1 cellular context compared by ENCODE assay signal in genomic region chr9:136944519-136945332, GRCh38.
A peak's percentile ranks its signal among the peaks of the same experiment; 100 is the strongest.
TF ChIP-seq lines count a peak whose summit lies in the region.

C8G (plus strand) TSS chr9:136945243; CDS start chr9:136945321, 78 bp downstream.
FBXW5 (minus strand) TSS chr9:136944738; CDS start chr9:136944083, 655 bp downstream.

TF ChIP-seq in K562, 482 proteins besides CTCF, POLR2A, EP300 and RAD21 (continued from another document and continues in another):
- TF ChIP-seq, protein P1, sequence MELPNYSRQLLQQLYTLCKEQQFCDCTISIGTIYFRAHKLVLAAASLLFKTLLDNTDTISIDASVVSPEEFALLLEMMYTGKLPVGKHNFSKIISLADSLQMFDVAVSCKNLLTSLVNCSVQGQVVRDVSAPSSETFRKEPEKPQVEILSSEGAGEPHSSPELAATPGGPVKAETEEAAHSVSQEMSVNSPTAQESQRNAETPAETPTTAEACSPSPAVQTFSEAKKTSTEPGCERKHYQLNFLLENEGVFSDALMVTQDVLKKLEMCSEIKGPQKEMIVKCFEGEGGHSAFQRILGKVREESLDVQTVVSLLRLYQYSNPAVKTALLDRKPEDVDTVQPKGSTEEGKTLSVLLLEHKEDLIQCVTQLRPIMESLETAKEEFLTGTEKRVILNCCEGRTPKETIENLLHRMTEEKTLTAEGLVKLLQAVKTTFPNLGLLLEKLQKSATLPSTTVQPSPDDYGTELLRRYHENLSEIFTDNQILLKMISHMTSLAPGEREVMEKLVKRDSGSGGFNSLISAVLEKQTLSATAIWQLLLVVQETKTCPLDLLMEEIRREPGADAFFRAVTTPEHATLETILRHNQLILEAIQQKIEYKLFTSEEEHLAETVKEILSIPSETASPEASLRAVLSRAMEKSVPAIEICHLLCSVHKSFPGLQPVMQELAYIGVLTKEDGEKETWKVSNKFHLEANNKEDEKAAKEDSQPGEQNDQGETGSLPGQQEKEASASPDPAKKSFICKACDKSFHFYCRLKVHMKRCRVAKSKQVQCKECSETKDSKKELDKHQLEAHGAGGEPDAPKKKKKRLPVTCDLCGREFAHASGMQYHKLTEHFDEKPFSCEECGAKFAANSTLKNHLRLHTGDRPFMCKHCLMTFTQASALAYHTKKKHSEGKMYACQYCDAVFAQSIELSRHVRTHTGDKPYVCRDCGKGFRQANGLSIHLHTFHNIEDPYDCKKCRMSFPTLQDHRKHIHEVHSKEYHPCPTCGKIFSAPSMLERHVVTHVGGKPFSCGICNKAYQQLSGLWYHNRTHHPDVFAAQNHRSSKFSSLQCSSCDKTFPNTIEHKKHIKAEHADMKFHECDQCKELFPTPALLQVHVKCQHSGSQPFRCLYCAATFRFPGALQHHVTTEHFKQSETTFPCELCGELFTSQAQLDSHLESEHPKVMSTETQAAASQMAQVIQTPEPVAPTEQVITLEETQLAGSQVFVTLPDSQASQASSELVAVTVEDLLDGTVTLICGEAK (IDR thresholded peaks at IDR 0.05), result peak; percentile 44; the same call in 1 of the 2 replicates
- TF ChIP-seq, protein P1 (CRISPR knock-in tag; IDR thresholded peaks at IDR 0.05), result no peak
- peak; percentile 60 for TF ChIP-seq SOX6 (IDR thresholded peaks at IDR 0.05)
- TF ChIP-seq ATF4 (CRISPR knock-in tag; IDR thresholded peaks at IDR 0.05), result 0 out of 2 replicates have a peak, but pooled peaks have one; percentile 31
- TF ChIP-seq, protein P2, sequence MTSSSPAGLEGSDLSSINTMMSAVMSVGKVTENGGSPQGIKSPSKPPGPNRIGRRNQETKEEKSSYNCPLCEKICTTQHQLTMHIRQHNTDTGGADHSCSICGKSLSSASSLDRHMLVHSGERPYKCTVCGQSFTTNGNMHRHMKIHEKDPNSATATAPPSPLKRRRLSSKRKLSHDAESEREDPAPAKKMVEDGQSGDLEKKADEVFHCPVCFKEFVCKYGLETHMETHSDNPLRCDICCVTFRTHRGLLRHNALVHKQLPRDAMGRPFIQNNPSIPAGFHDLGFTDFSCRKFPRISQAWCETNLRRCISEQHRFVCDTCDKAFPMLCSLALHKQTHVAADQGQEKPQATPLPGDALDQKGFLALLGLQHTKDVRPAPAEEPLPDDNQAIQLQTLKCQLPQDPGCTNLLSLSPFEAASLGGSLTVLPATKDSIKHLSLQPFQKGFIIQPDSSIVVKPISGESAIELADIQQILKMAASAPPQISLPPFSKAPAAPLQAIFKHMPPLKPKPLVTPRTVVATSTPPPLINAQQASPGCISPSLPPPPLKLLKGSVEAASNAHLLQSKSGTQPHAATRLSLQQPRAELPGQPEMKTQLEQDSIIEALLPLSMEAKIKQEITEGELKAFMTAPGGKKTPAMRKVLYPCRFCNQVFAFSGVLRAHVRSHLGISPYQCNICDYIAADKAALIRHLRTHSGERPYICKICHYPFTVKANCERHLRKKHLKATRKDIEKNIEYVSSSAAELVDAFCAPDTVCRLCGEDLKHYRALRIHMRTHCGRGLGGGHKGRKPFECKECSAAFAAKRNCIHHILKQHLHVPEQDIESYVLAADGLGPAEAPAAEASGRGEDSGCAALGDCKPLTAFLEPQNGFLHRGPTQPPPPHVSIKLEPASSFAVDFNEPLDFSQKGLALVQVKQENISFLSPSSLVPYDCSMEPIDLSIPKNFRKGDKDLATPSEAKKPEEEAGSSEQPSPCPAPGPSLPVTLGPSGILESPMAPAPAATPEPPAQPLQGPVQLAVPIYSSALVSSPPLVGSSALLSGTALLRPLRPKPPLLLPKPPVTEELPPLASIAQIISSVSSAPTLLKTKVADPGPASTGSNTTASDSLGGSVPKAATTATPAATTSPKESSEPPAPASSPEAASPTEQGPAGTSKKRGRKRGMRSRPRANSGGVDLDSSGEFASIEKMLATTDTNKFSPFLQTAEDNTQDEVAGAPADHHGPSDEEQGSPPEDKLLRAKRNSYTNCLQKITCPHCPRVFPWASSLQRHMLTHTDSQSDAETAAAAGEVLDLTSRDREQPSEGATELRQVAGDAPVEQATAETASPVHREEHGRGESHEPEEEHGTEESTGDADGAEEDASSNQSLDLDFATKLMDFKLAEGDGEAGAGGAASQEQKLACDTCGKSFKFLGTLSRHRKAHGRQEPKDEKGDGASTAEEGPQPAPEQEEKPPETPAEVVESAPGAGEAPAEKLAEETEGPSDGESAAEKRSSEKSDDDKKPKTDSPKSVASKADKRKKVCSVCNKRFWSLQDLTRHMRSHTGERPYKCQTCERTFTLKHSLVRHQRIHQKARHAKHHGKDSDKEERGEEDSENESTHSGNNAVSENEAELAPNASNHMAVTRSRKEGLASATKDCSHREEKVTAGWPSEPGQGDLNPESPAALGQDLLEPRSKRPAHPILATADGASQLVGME (CRISPR knock-in tag; IDR thresholded peaks at IDR 0.05), result 0 out of 2 replicates have a peak, but pooled peaks have one; percentile 20
- peak; percentile 91 for TF ChIP-seq CREM (IDR thresholded peaks at IDR 0.05; ENCODE audit: low read depth)
- no peak for TF ChIP-seq HEY1 (CRISPR knock-in tag; IDR thresholded peaks at IDR 0.05; ENCODE audit: borderline replicate concordance)
- TF ChIP-seq HDAC1 (IDR thresholded peaks at IDR 0.05), result peak in 1 of 2 experiments; percentile 72; a peak in 1 of 4 replicates
- no peak for TF ChIP-seq ZNF668 (CRISPR knock-in tag; IDR thresholded peaks at IDR 0.05)
- TF ChIP-seq FOS (IDR thresholded peaks at IDR 0.05; ENCODE audit: extremely low read depth, insufficient read length), result no peak
- no peak for TF ChIP-seq ESRRB (CRISPR knock-in tag; IDR thresholded peaks at IDR 0.05; ENCODE audit: borderline replicate concordance)
- no peak for TF ChIP-seq PTBP1 (IDR thresholded peaks at IDR 0.05; ENCODE audit: low read depth, low read length)
- TF ChIP-seq ETS1 (conservative IDR thresholded peaks at IDR 0.05; ENCODE audit: control insufficient read depth, low read depth, low read length), result peak; percentile 89
- no peak for TF ChIP-seq SRSF1 (IDR thresholded peaks at IDR 0.05; ENCODE audit: low read depth, low read length)
- peak; percentile 93 for TF ChIP-seq NR4A1 (CRISPR knock-in tag; IDR thresholded peaks at IDR 0.05)
- TF ChIP-seq NR4A1 (tag; IDR thresholded peaks at IDR 0.05), result 0 out of 2 replicates have a peak, but pooled peaks have one; percentile 48
- TF ChIP-seq CTBP1 (IDR thresholded peaks at IDR 0.05; ENCODE audit: borderline replicate concordance), result peak; percentile 87
- TF ChIP-seq SIN3B (IDR thresholded peaks at IDR 0.05; ENCODE audit: low read depth), result peak; percentile 71
- TF ChIP-seq ZBTB12 (CRISPR knock-in tag; IDR thresholded peaks at IDR 0.05), result peak; percentile 83
- TF ChIP-seq CBX3 (IDR thresholded peaks at IDR 0.05; ENCODE audit: borderline replicate concordance in 1 of 2, low read length in 2 of 2), result peak in 1 of 2 experiments; percentile 40; a peak in 1 of 3 replicates
- TF ChIP-seq FOXP1 (CRISPR knock-in tag; IDR thresholded peaks at IDR 0.05), result 0 out of 2 replicates have a peak, but pooled peaks have one; percentile 28
- TF ChIP-seq TCF3 (CRISPR knock-in tag; IDR thresholded peaks at IDR 0.05), result no peak
- TF ChIP-seq ZNF395 (CRISPR knock-in tag; IDR thresholded peaks at IDR 0.05), result peak; percentile 63; the same call in 1 of the 2 replicates
- peak in 1 of 2 experiments; percentile 99; a peak in 2 of 4 replicates for TF ChIP-seq MLLT1 (IDR thresholded peaks at IDR 0.05)
- TF ChIP-seq BHLHE40 (IDR thresholded peaks at IDR 0.05; ENCODE audit: low read length), result peak; percentile 63
- TF ChIP-seq, protein P3, sequence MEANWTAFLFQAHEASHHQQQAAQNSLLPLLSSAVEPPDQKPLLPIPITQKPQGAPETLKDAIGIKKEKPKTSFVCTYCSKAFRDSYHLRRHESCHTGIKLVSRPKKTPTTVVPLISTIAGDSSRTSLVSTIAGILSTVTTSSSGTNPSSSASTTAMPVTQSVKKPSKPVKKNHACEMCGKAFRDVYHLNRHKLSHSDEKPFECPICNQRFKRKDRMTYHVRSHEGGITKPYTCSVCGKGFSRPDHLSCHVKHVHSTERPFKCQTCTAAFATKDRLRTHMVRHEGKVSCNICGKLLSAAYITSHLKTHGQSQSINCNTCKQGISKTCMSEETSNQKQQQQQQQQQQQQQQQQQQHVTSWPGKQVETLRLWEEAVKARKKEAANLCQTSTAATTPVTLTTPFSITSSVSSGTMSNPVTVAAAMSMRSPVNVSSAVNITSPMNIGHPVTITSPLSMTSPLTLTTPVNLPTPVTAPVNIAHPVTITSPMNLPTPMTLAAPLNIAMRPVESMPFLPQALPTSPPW (CRISPR knock-in tag; IDR thresholded peaks at IDR 0.05), result peak; percentile 97
- peak in 1 of 2 experiments; percentile 52; a peak in 1 of 4 replicates for TF ChIP-seq KDM1A (IDR thresholded peaks at IDR 0.05)
- peak; percentile 82 for TF ChIP-seq GABPB1 (CRISPR knock-in tag; IDR thresholded peaks at IDR 0.05)
- peak; percentile 81 for TF ChIP-seq BCOR (IDR thresholded peaks at IDR 0.05)
- peak; percentile 60 for TF ChIP-seq TAF1 (IDR thresholded peaks at IDR 0.05; ENCODE audit: control insufficient read depth, extremely low read depth, insufficient read depth, low read length, severe bottlenecking)
- peak in 1 of 2 experiments; percentile 32; a peak in 1 of 4 replicates for TF ChIP-seq SRF (CRISPR knock-in tag; IDR thresholded peaks at IDR 0.05)
- TF ChIP-seq ZSCAN29 (IDR thresholded peaks at IDR 0.05), result no peak
- TF ChIP-seq DNMT1 (IDR thresholded peaks at IDR 0.05), result 0 out of 2 replicates have a peak, but pooled peaks have one; percentile 61
- TF ChIP-seq EGR1 (conservative IDR thresholded peaks at IDR 0.05), result peak; percentile 91
